In the genomic region with DNA sequence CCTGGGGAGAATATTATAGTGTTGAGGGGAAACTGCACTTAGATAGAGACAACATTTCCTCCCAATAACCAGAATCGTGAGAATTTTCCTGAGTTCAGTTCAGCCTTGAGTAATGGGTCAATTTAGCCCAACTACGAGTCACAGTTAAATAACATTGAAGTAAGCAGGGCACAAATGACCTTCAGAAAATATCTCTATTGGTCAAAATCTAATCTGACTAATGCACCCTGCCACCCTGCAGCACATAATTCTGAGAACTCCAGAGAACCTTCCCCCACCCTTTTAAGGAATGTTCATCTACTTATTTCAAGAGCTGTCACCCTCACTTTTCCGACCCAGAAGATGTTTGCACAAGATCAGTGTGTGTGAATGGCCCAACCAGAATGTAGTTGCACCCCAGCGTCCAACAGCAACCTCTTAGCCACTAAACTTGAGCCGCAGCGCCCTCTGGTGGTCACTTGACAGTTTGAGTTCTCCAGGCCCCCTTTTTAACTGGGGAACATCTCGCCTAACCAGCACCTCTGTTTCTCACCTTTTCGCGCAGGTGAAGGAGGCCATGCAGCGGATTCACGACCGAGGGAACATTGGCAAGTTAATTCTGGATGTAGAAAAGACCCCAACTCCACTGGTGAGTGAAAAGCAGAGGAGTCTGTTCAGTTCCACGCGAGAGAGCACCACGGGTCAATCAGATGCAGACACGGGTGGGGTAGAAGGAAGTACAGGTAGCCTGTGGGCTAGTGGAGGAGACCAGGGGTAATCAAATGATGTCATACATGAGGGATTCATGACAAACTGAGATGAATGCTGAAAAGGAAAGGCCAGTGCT, we compare ENCODE assay signal across 9 cellular contexts. TPM values are rescaled to one million over a fixed set of nuclear protein-coding genes. Genes with fewer than 3 reads are reported as not detected.
DNase-seq lines count a peak whose midpoint lies in the region; ATAC-seq and TF ChIP-seq lines count a peak whose summit lies in the region.
"Had no signal": no experiment of that assay in that cellular context is flagged by ENCODE, and none has a peak within 500 bp of the region (broad histone marks: within the 10 kb centered on the region; RNA-seq: fewer than 3 reads in every experiment).

No MANE protein-coding gene starts in this region.

- no peak for ATAC-seq in CD4-positive, CD25-positive, alpha-beta regulatory T cell (ENCODE audit: low read depth in 2 of 2)
- ATAC-seq in GM19372 (IDR thresholded peaks at IDR 0.05; ENCODE audit: low read depth, unreplicated experiment) = peak; percentile 88

- POLR2A ChIA-PET in RWPE1 (lab: Yijun Ruan, JAX; ENCODE audit: low non-redundant PET) = no interaction called here

- H3K27ac ChIP-seq in CD4-positive, CD25-positive, alpha-beta regulatory T cell (ENCODE audit: insufficient read depth, low read length, poor library complexity, severe bottlenecking) = no peak overlapping the region
- H3K27ac ChIP-seq in RWPE1 (no peak overlapping the region), parathyroid adenoma (no peak overlapping the region), transverse colon (no peak overlapping the region)
- H3K27ac ChIP-seq: SK-N-MC had no signal

- no peak for TF ChIP-seq POLR2A in transverse colon (IDR thresholded peaks at IDR 0.05)

- in situ Hi-C loops in transverse colon (cut with MboI; ENCODE audit: low pct_ligation_motif_present in 1 of 4, low pct_unique_long_range_greater_than_20kb in 1 of 4, low sequenced_read_pairs in 3 of 4) = loop anchor here (5.0 to 10.0 kb wide), 2 partner anchors 294 to 297 kb away; no protein-coding TSS in a partner anchor

- H3K4me3 Mint-ChIP-seq in CD4-positive, CD25-positive, alpha-beta regulatory T cell = no peak overlapping the region

- H3K9ac ChIP-seq in parathyroid adenoma = no peak overlapping the region

- TF ChIP-seq CTCF in RWPE1 (conservative IDR thresholded peaks at IDR 0.05; ENCODE audit: low read depth) (peak; percentile 59), parathyroid adenoma (IDR thresholded peaks at IDR 0.05) (peak; percentile 86), transverse colon (IDR thresholded peaks at IDR 0.05) (peak; percentile 78 to 85 (median 80))

- CTCF ChIA-PET in RWPE1 (lab: Yijun Ruan, JAX) = interaction anchor here (0.6 to 1.0 kb wide), 5 partner anchors 9 to 698 kb away, joined by 3 to 4 read pairs (median 3); no protein-coding TSS in a partner anchor

- no peaks in the 10 kb centered on the region for H3K36me3 ChIP-seq in CD4-positive, CD25-positive, alpha-beta regulatory T cell (ENCODE audit: control insufficient read depth, insufficient read depth, low read length)
- H3K36me3 ChIP-seq in parathyroid adenoma (ENCODE audit: control insufficient read depth, insufficient read depth, low read length) (no peaks in the 10 kb centered on the region), transverse colon (no peaks in the 10 kb centered on the region)

- DNase-seq in CD4-positive, CD25-positive, alpha-beta regulatory T cell = peak; percentile 48 to 67 (median 50)
- DNase-seq in HuH-7 (ENCODE audit: low spot score) (peak; percentile 63), RWPE1 (ENCODE audit: low spot score) (peak; percentile 54), glomerular visceral epithelial cell (ENCODE audit: extremely low spot score) (peak; percentile 2), transverse colon (peak; percentile 81)
- DNase-seq in activated effector memory CD4-positive, alpha-beta T cell treated with anti-CD3 and anti-CD28 coated beads, Interleukin-2, amount 50 U/mL, for 16 hours = peak; percentile 91

- intact Hi-C loops in transverse colon (cut with DNase I; ENCODE audit: low total_unique reads) = loop anchor here (2.0 kb wide), 1 partner anchor 295 kb away; no protein-coding TSS in a partner anchor

- H3K9me3 Mint-ChIP-seq in CD4-positive, CD25-positive, alpha-beta regulatory T cell = no peaks in the 10 kb centered on the region

- no peak overlapping the region for H3K27ac Mint-ChIP-seq in CD4-positive, CD25-positive, alpha-beta regulatory T cell

- no peak overlapping the region for H3K4me2 ChIP-seq in parathyroid adenoma (ENCODE audit: low read length)

- H3K4me1 Mint-ChIP-seq in CD4-positive, CD25-positive, alpha-beta regulatory T cell = no peaks in the 10 kb centered on the region

- no peak overlapping the region for H3K4me3 ChIP-seq in CD4-positive, CD25-positive, alpha-beta regulatory T cell (ENCODE audit: low read depth, low read length)
- no peak overlapping the region for H3K4me3 ChIP-seq in parathyroid adenoma (ENCODE audit: low read depth, low read length)
- no peak overlapping the region for H3K4me3 ChIP-seq in transverse colon
- H3K4me3 ChIP-seq: SK-N-MC had no signal

- TF ChIP-seq EP300 in transverse colon (IDR thresholded peaks at IDR 0.05; ENCODE audit: low read depth) = no peak

- no peaks in the 10 kb centered on the region for H3K4me1 ChIP-seq in CD4-positive, CD25-positive, alpha-beta regulatory T cell (ENCODE audit: control insufficient read depth, insufficient read depth, low read length, poor library complexity, severe bottlenecking)
- H3K4me1 ChIP-seq in parathyroid adenoma (no peaks in the 10 kb centered on the region), transverse colon (no peaks in the 10 kb centered on the region)

- WGBS in transverse colon (ENCODE audit: low coverage in 1 of 2), 2 donors = 0 to 23% methylated on average over 2 to 16 of the region's 16 CpGs

- no peaks in the 10 kb centered on the region for H3K36me3 Mint-ChIP-seq in CD4-positive, CD25-positive, alpha-beta regulatory T cell

- no peaks in the 10 kb centered on the region for H3K9me3 ChIP-seq in CD4-positive, CD25-positive, alpha-beta regulatory T cell (ENCODE audit: control insufficient read depth in 2 of 2, low read length in 2 of 2)
- H3K9me3 ChIP-seq in parathyroid adenoma (ENCODE audit: control insufficient read depth, low read length) (no peaks in the 10 kb centered on the region), transverse colon (no peaks in the 10 kb centered on the region)

- H3K79me2 ChIP-seq in parathyroid adenoma = no peaks in the 10 kb centered on the region

- H3K27me3 Mint-ChIP-seq in CD4-positive, CD25-positive, alpha-beta regulatory T cell = peaks cover 21% of the 10 kb centered on the region

- no peaks in the 10 kb centered on the region for H3K27me3 ChIP-seq in CD4-positive, CD25-positive, alpha-beta regulatory T cell (ENCODE audit: control insufficient read depth, insufficient read depth, low read length)
- no peaks in the 10 kb centered on the region for H3K27me3 ChIP-seq in parathyroid adenoma (ENCODE audit: control insufficient read depth, insufficient read depth, low read length)
- no peaks in the 10 kb centered on the region for H3K27me3 ChIP-seq in transverse colon

- no peak overlapping the region for H2AFZ ChIP-seq in parathyroid adenoma

RNA-seq across cellular contexts. Expression of gene CLEC3A, which starts 50.8 kb away (rescaled TPM):
- total RNA-seq in CD4-positive, CD25-positive, alpha-beta regulatory T cell = not detected
- not detected for polyA plus RNA-seq in CD4-positive, CD25-positive, alpha-beta regulatory T cell
- total RNA-seq in transverse colon = not detected

Comparison
In these comparisons a context has a peak if more than half of its experiments do, and no peak if none do; other contexts are left out.
1. DNase-seq: peak in every context shown above with its lines; median percentile 91 in activated effector memory CD4-positive, alpha-beta T cell treated with anti-CD3 and anti-CD28 coated beads, Interleukin-2, amount 50 U/mL, for 16 hours; 81 in transverse colon; 63 in HuH-7; 54 in RWPE1; 50 in CD4-positive, CD25-positive, alpha-beta regulatory T cell; 2 in glomerular visceral epithelial cell.